22 cellular contexts compared by ENCODE assay signal in the genomic region with DNA sequence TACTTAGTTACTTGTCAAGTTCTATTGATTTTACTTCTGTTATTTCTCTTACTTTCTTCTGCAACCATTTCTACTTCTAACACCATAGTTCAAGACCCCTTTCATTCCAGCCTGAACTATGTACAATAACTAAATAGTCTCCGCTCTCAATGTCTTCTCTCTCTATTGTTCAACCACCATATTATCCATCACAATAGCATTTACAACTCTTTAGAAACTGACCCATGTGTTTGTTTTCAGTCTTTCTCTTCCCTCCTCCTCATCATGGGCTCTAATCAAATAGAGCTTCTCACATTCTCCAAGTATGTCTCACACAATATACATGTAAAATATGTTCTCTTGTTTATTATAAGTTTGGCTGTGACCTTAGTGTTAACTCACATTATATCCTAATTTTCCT.
DNase-seq lines count a peak whose midpoint lies in the region; ATAC-seq and TF ChIP-seq lines count a peak whose summit lies in the region.
"Had no signal": no experiment of that assay in that cellular context is flagged by ENCODE, and none has a peak within 500 bp of the region (broad histone marks: within the 10 kb centered on the region; RNA-seq: fewer than 3 reads in every experiment).

No MANE protein-coding gene starts in this region.

- no peaks in the 10 kb centered on the region for H3K36me3 Mint-ChIP-seq in MCF 10A (ENCODE audit: insufficient read depth, unreplicated experiment)
- peaks cover 3% of the 10 kb centered on the region for H3K36me3 Mint-ChIP-seq in activated naive CD4-positive, alpha-beta T cell treated with anti-CD3 and anti-CD28 coated beads, Interleukin-2, amount 10 ng/mL, durations not matched to agents 7 days and 5 days
- H3K36me3 Mint-ChIP-seq in natural killer cell treated with Interleukin-12 subunit alpha and Interleukin-12 subunit beta and Interleukin-15 and Interleukin-18, amount 100 ng/mL, for 72 hours: no peaks in the 10 kb centered on the region

- TF ChIP-seq CTCF in MCF 10A (IDR thresholded peaks at IDR 0.05; ENCODE audit: unreplicated experiment) (no peak), mammary epithelial cell (conservative IDR thresholded peaks at IDR 0.05 in 1 of 2, IDR thresholded peaks at IDR 0.05 in 1 of 2; ENCODE audit: extremely low read depth in 1 of 2, insufficient read depth in 1 of 2, low read depth in 1 of 2, low read length in 2 of 2) (no peak)

- no peaks in the 10 kb centered on the region for H3K9me3 ChIP-seq in mammary epithelial cell (replicated peaks; ENCODE audit: insufficient read depth, low read length)
- no peaks in the 10 kb centered on the region for H3K9me3 ChIP-seq in mesodermal cell (ENCODE audit: control insufficient read depth, low read length)
- H3K9me3 ChIP-seq: SJSA1 had no signal

- peaks cover 27% of the 10 kb centered on the region for H3K79me2 ChIP-seq in mammary epithelial cell (ENCODE audit: insufficient read depth, low read length)

- no peaks in the 10 kb centered on the region for H3K27me3 Mint-ChIP-seq in MCF 10A (ENCODE audit: insufficient read depth, unreplicated experiment)
- H3K27me3 Mint-ChIP-seq in activated naive CD4-positive, alpha-beta T cell treated with anti-CD3 and anti-CD28 coated beads, Interleukin-2, amount 10 ng/mL, durations not matched to agents 7 days and 5 days: no peaks in the 10 kb centered on the region
- H3K27me3 Mint-ChIP-seq in natural killer cell treated with Interleukin-12 subunit alpha and Interleukin-12 subunit beta and Interleukin-15 and Interleukin-18, amount 100 ng/mL, for 72 hours: no peaks in the 10 kb centered on the region

- H3K4me2 ChIP-seq in mammary epithelial cell (ENCODE audit: insufficient read depth, low read depth, low read length): no peak overlapping the region

- H3K36me3 ChIP-seq in mammary epithelial cell (ENCODE audit: insufficient read depth, low read length) (no peaks in the 10 kb centered on the region), mesodermal cell (ENCODE audit: control insufficient read depth, insufficient read depth, low read length) (peaks cover 7% of the 10 kb centered on the region)
- H3K36me3 ChIP-seq: SJSA1 had no signal

- DNase-seq in MCF 10A (ENCODE audit: unreplicated experiment) (no peak), mammary epithelial cell (no peak), caudate nucleus (lab: John Stamatoyannopoulos, UW) (no peak)
- DNase-seq in activated naive CD4-positive, alpha-beta T cell treated with anti-CD3 and anti-CD28 coated beads, Interleukin-2, amount 10 ng/mL, durations not matched to agents 7 days and 5 days: no peak
- DNase-seq in natural killer cell treated with Interleukin-12 subunit alpha and Interleukin-12 subunit beta and Interleukin-15 and Interleukin-18, amount 100 ng/mL, for 72 hours (ENCODE audit: low spot score): no peak
- DNase-seq in activated effector memory CD4-positive, alpha-beta T cell treated with Interleukin-2 at 50 U/mL for 16 hours: no peak
- DNase-seq: ACHN; C1 segment of cervical spinal cord; Calu3; CD8-positive, alpha-beta T cell; DMS153; GDM1; KBM-7; NCI-H146; NCI-H2029; NCI-H510A treated with DMSO at 0.1 percent for 48 hours; NCI-H748 treated with DMSO at 0.1 percent for 48 hours had no signal

- H3K27ac ChIP-seq in mammary epithelial cell (ENCODE audit: insufficient read depth, low read depth, low read length): no peak overlapping the region
- peak overlapping the region; percentile 4 for H3K27ac ChIP-seq in caudate nucleus (ENCODE audit: low read depth, low read length)
- H3K27ac ChIP-seq in mesodermal cell (ENCODE audit: low read depth, low read length, severe bottlenecking): peak overlapping the region; percentile 13
- H3K27ac ChIP-seq: 22Rv1, SJSA1 had no signal

- H3K27ac Mint-ChIP-seq in MCF 10A (ENCODE audit: low read depth, unreplicated experiment): no peak overlapping the region
- H3K27ac Mint-ChIP-seq in activated naive CD4-positive, alpha-beta T cell treated with anti-CD3 and anti-CD28 coated beads, Interleukin-2, amount 10 ng/mL, durations not matched to agents 7 days and 5 days: no peak overlapping the region
- H3K27ac Mint-ChIP-seq in natural killer cell treated with Interleukin-12 subunit alpha and Interleukin-12 subunit beta and Interleukin-15 and Interleukin-18, amount 100 ng/mL, for 72 hours: no peak overlapping the region
- H3K27ac Mint-ChIP-seq: CD8-positive, alpha-beta T cell had no signal

- BruUV-seq in MCF 10A (replicated peaks; lab: Mats Ljungman, UMichigan) (TSS peak; percentile 14), mammary epithelial cell (replicated peaks; lab: Mats Ljungman, UMichigan) (no TSS peak)

- in situ Hi-C loops in mammary epithelial cell (cut with MboI; ENCODE audit: low sequenced_read_pairs in 2 of 2): no loop called here

- no peak overlapping the region for H3K4me3 ChIP-seq in mammary epithelial cell (replicated peaks in 1 of 3; ENCODE audit: insufficient read depth in 1 of 3, low read depth in 2 of 3, low read length in 3 of 3)
- H3K4me3 ChIP-seq in mesodermal cell (ENCODE audit: extremely low read depth, insufficient read depth, low read length, poor library complexity, severe bottlenecking): no peak overlapping the region
- H3K4me3 ChIP-seq: SJSA1 had no signal

- H3K27me3 ChIP-seq in mammary epithelial cell (ENCODE audit: insufficient read depth, low read length): no peaks in the 10 kb centered on the region
- H3K27me3 ChIP-seq: SJSA1 had no signal

- CTCF ChIA-PET in MCF 10A (lab: Yijun Ruan, JAX): no interaction called here
- CTCF ChIA-PET in mammary epithelial cell (lab: Charles Lee; ENCODE audit: low non-redundant PET): no interaction called here
- CTCF ChIA-PET in activated naive CD4-positive, alpha-beta T cell treated with anti-CD3 and anti-CD28 coated beads, Interleukin-2, amount 10 ng/mL, durations not matched to agents 7 days and 5 days (lab: Charles Lee): no interaction called here

- intact Hi-C loops in MCF 10A (cut with micrococcal nuclease): no loop called here
- intact Hi-C loops in mammary epithelial cell (cut with micrococcal nuclease): no loop called here

- H3K4me3 Mint-ChIP-seq in MCF 10A (ENCODE audit: unreplicated experiment): no peak overlapping the region
- no peak overlapping the region for H3K4me3 Mint-ChIP-seq in activated naive CD4-positive, alpha-beta T cell treated with anti-CD3 and anti-CD28 coated beads, Interleukin-2, amount 10 ng/mL, durations not matched to agents 7 days and 5 days
- no peak overlapping the region for H3K4me3 Mint-ChIP-seq in natural killer cell treated with Interleukin-12 subunit alpha and Interleukin-12 subunit beta and Interleukin-15 and Interleukin-18, amount 100 ng/mL, for 72 hours
- H3K4me3 Mint-ChIP-seq: CD8-positive, alpha-beta T cell had no signal

- H3K4me1 Mint-ChIP-seq in MCF 10A (ENCODE audit: insufficient read depth, unreplicated experiment): no peaks in the 10 kb centered on the region
- peaks cover 5% of the 10 kb centered on the region for H3K4me1 Mint-ChIP-seq in activated naive CD4-positive, alpha-beta T cell treated with anti-CD3 and anti-CD28 coated beads, Interleukin-2, amount 10 ng/mL, durations not matched to agents 7 days and 5 days
- peaks cover 11% of the 10 kb centered on the region in 2 donors for H3K4me1 Mint-ChIP-seq in natural killer cell treated with Interleukin-12 subunit alpha and Interleukin-12 subunit beta and Interleukin-15 and Interleukin-18, amount 100 ng/mL, for 72 hours (ENCODE audit: low read depth in 2 of 2)

- 100% methylated on average over 1 of the region's 1 CpG for WGBS in mammary epithelial cell (ENCODE audit: low coverage, missing lambda C conversion rate)
- 75 to 93% methylated on average over 1 of the region's 1 CpG for WGBS in mesodermal cell (ENCODE audit: insufficient coverage in 2 of 2), 2 experiments

- no peak for ATAC-seq in natural killer cell treated with Interleukin-12 subunit alpha and Interleukin-12 subunit beta and Interleukin-15 and Interleukin-18, amount 100 ng/mL, for 72 hours
- ATAC-seq in GM19023 (IDR thresholded peaks at IDR 0.05; ENCODE audit: unreplicated experiment): no peak
- ATAC-seq: CD8-positive, alpha-beta T cell; Right ventricle myocardium inferior had no signal

- H3K4me1 ChIP-seq in mammary epithelial cell (ENCODE audit: insufficient read depth, low read length) (peaks cover 15% of the 10 kb centered on the region), mesodermal cell (ENCODE audit: control insufficient read depth, insufficient read depth, low read length, poor library complexity, severe bottlenecking) (peaks cover 6% of the 10 kb centered on the region)

- no peaks in the 10 kb centered on the region for H4K20me1 ChIP-seq in mammary epithelial cell (ENCODE audit: insufficient read depth, low read length)

- H3K9me3 Mint-ChIP-seq in MCF 10A (ENCODE audit: unreplicated experiment): no peaks in the 10 kb centered on the region
- H3K9me3 Mint-ChIP-seq in activated naive CD4-positive, alpha-beta T cell treated with anti-CD3 and anti-CD28 coated beads, Interleukin-2, amount 10 ng/mL, durations not matched to agents 7 days and 5 days: no peaks in the 10 kb centered on the region
- no peaks in the 10 kb centered on the region for H3K9me3 Mint-ChIP-seq in natural killer cell treated with Interleukin-12 subunit alpha and Interleukin-12 subunit beta and Interleukin-15 and Interleukin-18, amount 100 ng/mL, for 72 hours
- H3K9me3 Mint-ChIP-seq: CD8-positive, alpha-beta T cell had no signal

- POLR2A ChIA-PET in MCF 10A (lab: Yijun Ruan, JAX): interaction anchor here (0.7 kb wide), 1 partner anchor 257 kb away, joined by 3 read pairs; no protein-coding TSS in a partner anchor

- no peak overlapping the region for H3K9ac ChIP-seq in mammary epithelial cell (ENCODE audit: insufficient read depth, low read length)

- dilution Hi-C loops in mammary epithelial cell (cut with HindIII; ENCODE audit: low sequenced_read_pairs): no loop called here

- H2AFZ ChIP-seq in mammary epithelial cell (ENCODE audit: low read depth, low read length): no peak overlapping the region
